Comparison of ENCODE assay signal across 12 cellular contexts in the genomic region with DNA sequence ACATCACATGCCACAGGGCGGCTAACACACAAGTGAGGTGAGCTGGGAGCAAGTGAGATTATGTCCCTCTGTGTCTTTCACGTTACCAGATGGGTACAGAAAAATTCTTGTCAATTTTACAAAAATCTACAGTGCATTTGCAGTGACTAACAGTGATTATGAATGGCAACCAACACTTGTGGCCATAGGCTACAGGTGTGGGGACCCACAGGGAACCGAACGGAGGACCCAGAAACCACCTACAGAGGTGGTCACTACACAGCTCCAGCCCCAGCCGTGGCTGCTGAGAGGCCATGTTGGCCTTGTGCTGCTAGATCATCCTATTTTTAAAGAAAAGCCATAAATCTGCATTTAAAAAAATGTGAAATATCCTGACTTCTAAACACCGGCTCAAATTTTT. TPM values are rescaled to one million over a fixed set of nuclear protein-coding genes. Genes with fewer than 3 reads are reported as not detected.
DNase-seq lines count a peak whose midpoint lies in the region; ATAC-seq and TF ChIP-seq lines count a peak whose summit lies in the region.
"Had no signal": no experiment of that assay in that cellular context is flagged by ENCODE, and none has a peak within 500 bp of the region (broad histone marks: within the 10 kb centered on the region; RNA-seq: fewer than 3 reads in every experiment).

No MANE protein-coding gene starts in this region.

- peaks cover 0 to 7% (median 0%) of the 10 kb centered on the region in 9 donors for H3K36me3 ChIP-seq in heart right ventricle
- no peaks in the 10 kb centered on the region for H3K36me3 ChIP-seq in ascending aorta
- no peaks in the 10 kb centered on the region for H3K36me3 ChIP-seq in upper lobe of right lung

- H3K27me3 Mint-ChIP-seq in naive thymus-derived CD8-positive, alpha-beta T cell: no peaks in the 10 kb centered on the region

- H3K27me3 ChIP-seq in heart right ventricle: no peaks in the 10 kb centered on the region
- H3K27me3 ChIP-seq in ascending aorta: no peaks in the 10 kb centered on the region
- H3K27me3 ChIP-seq in upper lobe of right lung: no peaks in the 10 kb centered on the region

- WGBS in heart right ventricle, 2 donors: 92 to 97% methylated on average over 6 of the region's 6 CpGs

- H3K27ac Mint-ChIP-seq in naive thymus-derived CD8-positive, alpha-beta T cell: peak overlapping the region in 9 of 10 donors; percentile 8 to 93 (median 77)

- H3K27ac ChIP-seq in heart right ventricle (peak overlapping the region in 9 of 10 donors; percentile 5 to 85 (median 54)), ascending aorta (peak overlapping the region; percentile 21 to 28), upper lobe of right lung (peak overlapping the region; percentile 71)

- H3K4me1 Mint-ChIP-seq in naive thymus-derived CD8-positive, alpha-beta T cell: peaks cover 43 to 79% (median 69%) of the 10 kb centered on the region in 4 donors

- intact Hi-C loops in heart right ventricle (cut with DNase I): no loop called here
- intact Hi-C loops in left ventricle myocardium superior (cut with micrococcal nuclease): no loop called here
- intact Hi-C loops in ascending aorta (cut with DNase I): no loop called here
- intact Hi-C loops in upper lobe of right lung (cut with DNase I): no loop called here

- H3K4me3 ChIP-seq in heart right ventricle (no peak overlapping the region), ascending aorta (no peak overlapping the region), upper lobe of right lung (no peak overlapping the region)

- H3K36me3 Mint-ChIP-seq in naive thymus-derived CD8-positive, alpha-beta T cell: peaks cover 0 to 10% (median 0%) of the 10 kb centered on the region in 3 donors

- H3K9me3 ChIP-seq in heart right ventricle (no peaks in the 10 kb centered on the region), ascending aorta (no peaks in the 10 kb centered on the region), upper lobe of right lung (no peaks in the 10 kb centered on the region)

- no peak for ATAC-seq in heart right ventricle
- no peak for ATAC-seq in left ventricle myocardium superior
- no peak for ATAC-seq in naive thymus-derived CD8-positive, alpha-beta T cell
- no peak for ATAC-seq in upper lobe of right lung
- ATAC-seq in HG03159 (IDR thresholded peaks at IDR 0.05; ENCODE audit: unreplicated experiment): no peak

- H3K4me3 Mint-ChIP-seq in naive thymus-derived CD8-positive, alpha-beta T cell: peak overlapping the region in 5 of 10 donors; percentile 2 to 79 (median 23)

- POLR2A ChIA-PET in naive thymus-derived CD8-positive, alpha-beta T cell (lab: Charles Lee): interaction anchor here (1.5 kb wide), 1 partner anchor 64 kb away, joined by 5 read pairs; no protein-coding TSS in a partner anchor

- TF ChIP-seq CTCF in heart right ventricle (IDR thresholded peaks at IDR 0.05): no peak
- TF ChIP-seq CTCF in ascending aorta (IDR thresholded peaks at IDR 0.05): no peak
- TF ChIP-seq CTCF in upper lobe of right lung (IDR thresholded peaks at IDR 0.05): no peak

- H3K4me1 ChIP-seq in heart right ventricle (peaks cover 13 to 63% (median 38%) of the 10 kb centered on the region in 9 donors), ascending aorta (peaks cover 0 to 7% of the 10 kb centered on the region in 2 donors), upper lobe of right lung (peaks cover 33% of the 10 kb centered on the region)

- H3K9me3 Mint-ChIP-seq in naive thymus-derived CD8-positive, alpha-beta T cell: no peaks in the 10 kb centered on the region

- DNase-seq in heart right ventricle (no peak), left ventricle myocardium superior (no peak), ascending aorta (ENCODE audit: low spot score in 2 of 2) (no peak), upper lobe of right lung (no peak), NCI-H748 (lab: John Stamatoyannopoulos, UW; ENCODE audit: unreplicated experiment) (no peak), NCI-H187 (lab: John Stamatoyannopoulos, UW) (no peak)
- DNase-seq in naive thymus-derived CD8-positive, alpha-beta T cell: no peak
- DNase-seq: C1 segment of cervical spinal cord, caudate nucleus, NCI-H1092, NCI-H82 had no signal

RNA-seq across cellular contexts. Expression of gene FYN, which starts 50.2 kb away (rescaled TPM):
- total RNA-seq in heart right ventricle: 10 to 100 TPM; 33.5 to 58.1 (median 45.6) TPM
- 10 to 100 TPM; 19.1 to 28.0 TPM for polyA plus RNA-seq in heart right ventricle
- 51.6 TPM for total RNA-seq in left ventricle myocardium superior
- total RNA-seq in ascending aorta: 141 TPM
- total RNA-seq in naive thymus-derived CD8-positive, alpha-beta T cell: 100 to 1,000 TPM; 521 to 531 TPM
- 100 to 1,000 TPM; 159 to 317 (median 317) TPM for polyA plus RNA-seq in naive thymus-derived CD8-positive, alpha-beta T cell
- 115 TPM for total RNA-seq in upper lobe of right lung
